1 cellular context compared by ENCODE assay signal in genomic region chr19:1863638-1864479, GRCh38.
TF ChIP-seq lines count a peak whose summit lies in the region.

No MANE protein-coding gene starts in this region.

TF ChIP-seq in HepG2, 621 proteins besides CTCF, POLR2A, EP300 and RAD21 (continued from another document and continues in another):
- TF ChIP-seq ZNF558 (CRISPR knock-in tag; IDR thresholded peaks at IDR 0.05; ENCODE audit: borderline replicate concordance) (peak; percentile 95), ZNF639 (CRISPR knock-in tag; conservative IDR thresholded peaks at IDR 0.05) (peak; percentile 55; the same call in 1 of the 2 replicates), ZFYVE20 (CRISPR knock-in tag; IDR thresholded peaks at IDR 0.05; ENCODE audit: borderline replicate concordance, low read depth) (no peak), ZSCAN29 (CRISPR knock-in tag; conservative IDR thresholded peaks at IDR 0.05) (no peak), DR1 (CRISPR knock-in tag; IDR thresholded peaks at IDR 0.05) (peak; percentile 41; the same call in 1 of the 2 replicates), PCBP1 (IDR thresholded peaks at IDR 0.05; ENCODE audit: borderline replicate concordance, low read depth, low read length) (0 out of 2 replicates have a peak, but pooled peaks have one; percentile 51), XRCC5 (optimal IDR thresholded peaks at IDR 0.05; ENCODE audit: low read length) (peak; percentile 18), UBTF (CRISPR knock-in tag; IDR thresholded peaks at IDR 0.05) (0 out of 2 replicates have a peak, but pooled peaks have one; percentile 37), ZFP82 (CRISPR knock-in tag; IDR thresholded peaks at IDR 0.05; ENCODE audit: borderline replicate concordance) (0 out of 2 replicates have a peak, but pooled peaks have one; percentile 26), HOXA3 (CRISPR knock-in tag; IDR thresholded peaks at IDR 0.05) (peak; percentile 57; the same call in 1 of the 2 replicates), MAZ (IDR thresholded peaks at IDR 0.05; ENCODE audit: borderline replicate concordance, low read depth, low read length) (peak; percentile 88), MAZ (CRISPR knock-in tag; IDR thresholded peaks at IDR 0.05; ENCODE audit: low read depth) (no peak; the same call in none of the 2 replicates), ZXDC (CRISPR knock-in tag; IDR thresholded peaks at IDR 0.05) (peak; percentile 7; the same call in 1 of the 2 replicates), AGO1 (IDR thresholded peaks at IDR 0.05; ENCODE audit: low read depth, low read length, poor library complexity, severe bottlenecking) (peak; percentile 54), AHR (CRISPR knock-in tag; IDR thresholded peaks at IDR 0.05) (no peak), SKIL (CRISPR knock-in tag; IDR thresholded peaks at IDR 0.05; ENCODE audit: borderline replicate concordance) (peak; percentile 54; the same call in 1 of the 2 replicates), NCOA5 (CRISPR knock-in tag; IDR thresholded peaks at IDR 0.05) (no peak), STAG1 (CRISPR knock-in tag; IDR thresholded peaks at IDR 0.05) (no peak), POLR2G (IDR thresholded peaks at IDR 0.05; ENCODE audit: low read depth, low read length) (peak; percentile 70), ZSCAN30 (CRISPR knock-in tag; IDR thresholded peaks at IDR 0.05) (no peak), HMGXB4 (CRISPR knock-in tag; IDR thresholded peaks at IDR 0.05; ENCODE audit: borderline replicate concordance in 1 of 2, low read depth in 1 of 2) (peak in 1 of 2 experiments; percentile 61; a peak in 2 of 4 replicates), YY1 (IDR thresholded peaks at IDR 0.05; ENCODE audit: insufficient read depth, insufficient replicate concordance, low read depth, low read length) (peak; percentile 58), TFDP2 (CRISPR knock-in tag; IDR thresholded peaks at IDR 0.05) (peak; percentile 50), CBFB (CRISPR knock-in tag; IDR thresholded peaks at IDR 0.05) (peak; percentile 64; the same call in 1 of the 2 replicates), ATF7-NPFF (CRISPR knock-in tag; IDR thresholded peaks at IDR 0.05; ENCODE audit: low read depth) (peak; percentile 10; the same call in 1 of the 2 replicates), ZNF451 (CRISPR knock-in tag; IDR thresholded peaks at IDR 0.05) (0 out of 2 replicates have a peak, but pooled peaks have one; percentile 25), BCL3 (CRISPR knock-in tag; IDR thresholded peaks at IDR 0.05) (peak; percentile 40; the same call in 1 of the 2 replicates), ZNF225 (CRISPR knock-in tag; IDR thresholded peaks at IDR 0.05) (peak; percentile 26; the same call in 1 of the 2 replicates), TAF15 (IDR thresholded peaks at IDR 0.05; ENCODE audit: low read depth, low read length, poor library complexity, severe bottlenecking) (peak; percentile 19), HES4 (CRISPR knock-in tag; IDR thresholded peaks at IDR 0.05; ENCODE audit: borderline replicate concordance) (peak; percentile 45; the same call in 1 of the 2 replicates), ZNF777 (CRISPR knock-in tag; IDR thresholded peaks at IDR 0.05) (peak; percentile 40; the same call in 1 of the 2 replicates), MXD1 (CRISPR knock-in tag; IDR thresholded peaks at IDR 0.05) (peak; percentile 98), ZNF468 (CRISPR knock-in tag; IDR thresholded peaks at IDR 0.05) (no peak), SOX6 (IDR thresholded peaks at IDR 0.05) (no peak), SOX6 (CRISPR knock-in tag; IDR thresholded peaks at IDR 0.05) (peak; percentile 32; the same call in 1 of the 2 replicates), ZSCAN25 (CRISPR knock-in tag; IDR thresholded peaks at IDR 0.05) (peak; percentile 54; the same call in 1 of the 2 replicates), ZNF362 (CRISPR knock-in tag; IDR thresholded peaks at IDR 0.05; ENCODE audit: borderline replicate concordance) (peak; percentile 29; the same call in 1 of the 2 replicates), IKZF5 (CRISPR knock-in tag; IDR thresholded peaks at IDR 0.05) (peak; percentile 68), HOXD1 (CRISPR knock-in tag; IDR thresholded peaks at IDR 0.05) (0 out of 2 replicates have a peak, but pooled peaks have one; percentile 50), ELF3 (CRISPR knock-in tag; IDR thresholded peaks at IDR 0.05) (peak; percentile 24), SP1 (IDR thresholded peaks at IDR 0.05) (no peak), SP1 (CRISPR knock-in tag; IDR thresholded peaks at IDR 0.05) (peak; percentile 62), TFDP1 (CRISPR knock-in tag; IDR thresholded peaks at IDR 0.05; ENCODE audit: borderline replicate concordance) (peak; percentile 79; the same call in 1 of the 2 replicates), ZNF605 (CRISPR knock-in tag; IDR thresholded peaks at IDR 0.05) (peak; percentile 36; the same call in 1 of the 2 replicates), BORCS8-MEF2B (CRISPR knock-in tag; IDR thresholded peaks at IDR 0.05) (0 out of 2 replicates have a peak, but pooled peaks have one; percentile 43), ZFY (CRISPR knock-in tag; IDR thresholded peaks at IDR 0.05) (peak; percentile 52), ZNF766 (CRISPR knock-in tag; IDR thresholded peaks at IDR 0.05; ENCODE audit: borderline replicate concordance) (no peak)
